Comparison of ENCODE assay signal across 25 cellular contexts in the genomic region with DNA sequence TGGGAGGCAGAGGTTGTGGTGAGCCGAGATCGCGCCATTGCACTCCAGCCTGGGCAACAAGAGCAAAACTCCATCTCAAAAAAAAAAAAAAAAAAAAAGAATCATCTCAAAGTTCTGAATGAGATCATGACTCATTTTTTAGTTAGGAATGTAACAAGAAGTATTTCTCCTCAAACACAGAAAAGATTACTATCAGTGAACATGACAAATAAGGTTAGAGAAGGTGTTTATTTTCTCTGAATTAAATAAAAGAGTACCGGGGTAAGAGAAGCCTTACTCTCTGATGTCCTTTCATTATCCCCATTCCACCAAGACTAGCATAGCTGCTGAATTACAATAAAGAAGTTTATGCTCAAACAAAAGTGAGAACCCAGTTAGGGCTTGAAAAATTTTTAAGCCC. TPM values are rescaled to one million over a fixed set of nuclear protein-coding genes. Genes with fewer than 3 reads are reported as not detected.
DNase-seq lines count a peak whose midpoint lies in the region; FAIRE-seq and TF ChIP-seq lines count a peak whose summit lies in the region.
"Had no signal": no experiment of that assay in that cellular context is flagged by ENCODE, and none has a peak within 500 bp of the region (broad histone marks: within the 10 kb centered on the region; RNA-seq: fewer than 3 reads in every experiment).

No MANE protein-coding gene starts in this region.

- H3K9me3 Mint-ChIP-seq in T-helper 2 cell treated with Interferon-gamma antibody and Interleukin-4, amounts not matched to agents 5 μg/mL and 100 μg/mL, for 36 hours: no peaks in the 10 kb centered on the region
- H3K9me3 Mint-ChIP-seq: activated naive CD4-positive, alpha-beta T cell treated with anti-CD3 and anti-CD28 coated beads, Interleukin-2, amount 10 ng/mL, durations not matched to agents 7 days and 5 days; CD8-positive, alpha-beta memory T cell; natural killer cell; T-cell had no signal

- BruUV-seq in PC-9 (replicated peaks; lab: Mats Ljungman, UMichigan): no TSS peak

- peaks cover 6% of the 10 kb centered on the region; the same call in 1 of the 2 replicates for H3F3A ChIP-seq in PC-9 (ENCODE audit: insufficient read depth, low read depth)

- no peak overlapping the region for H3K4me3 Mint-ChIP-seq in T-helper 2 cell treated with Interferon-gamma antibody and Interleukin-4, amounts not matched to agents 5 μg/mL and 100 μg/mL, for 36 hours
- H3K4me3 Mint-ChIP-seq: activated naive CD4-positive, alpha-beta T cell treated with anti-CD3 and anti-CD28 coated beads, Interleukin-2, amount 10 ng/mL, durations not matched to agents 7 days and 5 days; B cell; CD8-positive, alpha-beta memory T cell; natural killer cell; T-cell had no signal

- POLR2A ChIA-PET in PC-9 (lab: Charles Lee; ENCODE audit: unreplicated experiment): no interaction called here

- no peak overlapping the region for H3K4me3 ChIP-seq in PC-9
- no peak overlapping the region for H3K4me3 ChIP-seq in small intestine (ENCODE audit: low read depth in 1 of 2, low read length in 2 of 2)

- CTCF ChIA-PET in PC-9 (lab: Charles Lee): no interaction called here

- H3K4me1 Mint-ChIP-seq in T-helper 2 cell treated with Interferon-gamma antibody and Interleukin-4, amounts not matched to agents 5 μg/mL and 100 μg/mL, for 36 hours (ENCODE audit: low read depth): peaks cover 2% of the 10 kb centered on the region
- H3K4me1 Mint-ChIP-seq: B cell had no signal

- H3K4me1 ChIP-seq in PC-9 (replicated peaks; ENCODE audit: insufficient read depth) (peaks cover 6% of the 10 kb centered on the region), small intestine (ENCODE audit: control insufficient read depth in 2 of 2, insufficient read depth in 1 of 2, low read depth in 1 of 2, low read length in 1 of 2) (no peaks in the 10 kb centered on the region)

- DNase-seq in ELR (ENCODE audit: low read depth): peak; percentile 69
- DNase-seq in PC-9: peak in 1 of 2 experiments; percentile 64
- peak; percentile 3 for DNase-seq in dermis blood vessel endothelial cell
- DNase-seq in renal cortical epithelial cell (ENCODE audit: low read depth): peak; percentile 43
- DNase-seq in NCI-H510A treated with DMSO at 0.1 percent for 48 hours (lab: John Stamatoyannopoulos, UW): no peak
- DNase-seq in small intestine: no peak
- no peak for DNase-seq in HK-2 (ENCODE audit: unreplicated experiment)
- DNase-seq in T-helper 2 cell treated with Interferon-gamma antibody and Interleukin-4, amounts not matched to agents 5 μg/mL and 100 μg/mL, for 36 hours (ENCODE audit: low spot score): no peak
- DNase-seq: activated CD4-positive, alpha-beta T cell treated with anti-CD3 and anti-CD28 coated beads, Interleukin-2, amount 50 U/mL, for 48 hours; activated CD8-positive, alpha-beta memory T cell treated with anti-CD3 and anti-CD28 coated beads, Interleukin-2, amount 50 U/mL, for 4 hours; activated naive CD4-positive, alpha-beta T cell treated with anti-CD3 and anti-CD28 coated beads, Interleukin-2, amount 10 ng/mL, durations not matched to agents 7 days and 5 days; amygdala; CD8-positive, alpha-beta memory T cell; DMS53; left ventricle myocardium superior; natural killer cell; NCI-H1105; NCI-H1930; NCI-H526; NK-92 treated with Interleukin-12 subunit alpha and Interleukin-12 subunit beta, amount 100 ng/mL, for 24 hours; occipital lobe; stimulated activated naive CD8-positive, alpha-beta T cell treated with anti-CD3 and anti-CD28 coated beads, Interleukin-15, Interleukin-2, amounts not matched to agents 100 U/mL and 50 U/mL, for 24 hours; T-cell had no signal

- peaks cover 2% of the 10 kb centered on the region; the same call in 1 of the 2 replicates for H4K20me1 ChIP-seq in PC-9 (ENCODE audit: insufficient read depth)

- peaks cover 15% of the 10 kb centered on the region for H3K36me3 Mint-ChIP-seq in T-helper 2 cell treated with Interferon-gamma antibody and Interleukin-4, amounts not matched to agents 5 μg/mL and 100 μg/mL, for 36 hours (ENCODE audit: low read depth)
- H3K36me3 Mint-ChIP-seq: natural killer cell had no signal

- H3K9me3 ChIP-seq in PC-9 (ENCODE audit: insufficient read depth, low read depth) (no peaks in the 10 kb centered on the region), small intestine (ENCODE audit: control insufficient read depth, low read depth) (no peaks in the 10 kb centered on the region)

- intact Hi-C loops in PC-9 (cut with micrococcal nuclease; ENCODE audit: unreplicated experiment): loop anchor here (1.0 to 2.0 kb wide), 3 partner anchors 20 to 63 kb away; no protein-coding TSS in a partner anchor

- H3K4me2 ChIP-seq in PC-9: peak overlapping the region; percentile 19; the same call in 1 of the 2 replicates

- FAIRE-seq in small intestine (lab: Jason Lieb, UNC): no peak
- FAIRE-seq: TTC549 had no signal

- no peak overlapping the region for H3K27ac Mint-ChIP-seq in T-helper 2 cell treated with Interferon-gamma antibody and Interleukin-4, amounts not matched to agents 5 μg/mL and 100 μg/mL, for 36 hours
- H3K27ac Mint-ChIP-seq: activated naive CD4-positive, alpha-beta T cell treated with anti-CD3 and anti-CD28 coated beads, Interleukin-2, amount 10 ng/mL, durations not matched to agents 7 days and 5 days; B cell; T-cell had no signal

- TF ChIP-seq CTCF in PC-9 (conservative IDR thresholded peaks at IDR 0.05): no peak

- H3K36me3 ChIP-seq in PC-9 (ENCODE audit: low read depth): no peaks in the 10 kb centered on the region
- peaks cover 0 to 4% of the 10 kb centered on the region in 2 donors for H3K36me3 ChIP-seq in small intestine (ENCODE audit: control insufficient read depth in 2 of 2, insufficient read depth in 2 of 2, low read length in 2 of 2)

- no peaks in the 10 kb centered on the region for H3K79me2 ChIP-seq in PC-9 (ENCODE audit: low read depth)

- H3K27ac ChIP-seq in PC-9 (peak overlapping the region; percentile 6; the same call in 1 of the 2 replicates), small intestine (ENCODE audit: low read depth in 1 of 2, low read length in 1 of 2) (no peak overlapping the region)

- H3K9me2 ChIP-seq in PC-9 (ENCODE audit: insufficient read depth): no peaks in the 10 kb centered on the region

- 92 to 100% (median 94%) methylated on average over 3 to 4 of the region's 4 CpGs for WGBS in small intestine, 3 donors

- no peak overlapping the region for H2AFZ ChIP-seq in PC-9

- H3K27me3 ChIP-seq in PC-9 (ENCODE audit: insufficient read depth, low read depth): no peaks in the 10 kb centered on the region
- no peaks in the 10 kb centered on the region for H3K27me3 ChIP-seq in small intestine (ENCODE audit: control insufficient read depth in 2 of 2, insufficient read depth in 2 of 2, low read length in 2 of 2)

- no peaks in the 10 kb centered on the region for H3K27me3 Mint-ChIP-seq in T-helper 2 cell treated with Interferon-gamma antibody and Interleukin-4, amounts not matched to agents 5 μg/mL and 100 μg/mL, for 36 hours (ENCODE audit: low read depth)
- H3K27me3 Mint-ChIP-seq: activated naive CD4-positive, alpha-beta T cell treated with anti-CD3 and anti-CD28 coated beads, Interleukin-2, amount 10 ng/mL, durations not matched to agents 7 days and 5 days; B cell; CD8-positive, alpha-beta memory T cell; T-cell had no signal

RNA-seq across cellular contexts. Expression of gene IPMK, which starts 50.1 kb away (rescaled TPM):
- 6.9 and 11.1 TPM in 2 replicates for total RNA-seq in PC-9 (2021)
- total RNA-seq in dermis blood vessel endothelial cell: 6.7 and 7.8 TPM in 2 replicates
- total RNA-seq in renal cortical epithelial cell: 8.5 and 11.1 TPM in 2 replicates
- 10 to 100 TPM in 1 of 3 donors, 1 to 10 TPM in 2; 4.9 to 10.5 (median 9.7) TPM for polyA plus RNA-seq in small intestine

RNA-seq across cellular contexts. Expression of gene CISD1, which starts 51.4 kb away (rescaled TPM):
- total RNA-seq in PC-9 (2021): 62.5 and 75.3 TPM in 2 replicates
- total RNA-seq in dermis blood vessel endothelial cell: 33.5 and 50.4 TPM in 2 replicates
- total RNA-seq in renal cortical epithelial cell: 25.0 and 42.2 TPM in 2 replicates
- polyA plus RNA-seq in small intestine: 100 to 1,000 TPM in 2 of 3 donors, 10 to 100 TPM in 1; 69.2 to 167 (median 147) TPM

Comparison
In these comparisons a context has a peak if more than half of its experiments do, and no peak if none do; other contexts are left out.
1. DNase-seq: peak in ELR (single experiment), dermis blood vessel endothelial cell (single experiment) and renal cortical epithelial cell (single experiment); none in NCI-H510A treated with DMSO at 0.1 percent for 48 hours (single experiment), small intestine (single experiment), HK-2 (single experiment) and T-helper 2 cell treated with Interferon-gamma antibody and Interleukin-4, amounts not matched to agents 5 μg/mL and 100 μg/mL, for 36 hours (single experiment).